In genomic region chr1:104932949-104933679, GRCh38 we compare ENCODE assay signal across 18 cellular contexts.
DNase-seq lines count a peak whose midpoint lies in the region; ATAC-seq and TF ChIP-seq lines count a peak whose summit lies in the region.
"Had no signal": no experiment of that assay in that cellular context is flagged by ENCODE, and none has a peak within 500 bp of the region (broad histone marks: within the 10 kb centered on the region; RNA-seq: fewer than 3 reads in every experiment).

No MANE protein-coding gene starts in this region.

- H3K27ac ChIP-seq in lower lobe of right lung (no peak overlapping the region), upper lobe of right lung (no peak overlapping the region)
- H3K27ac ChIP-seq: hepatocyte, testis had no signal

- intact Hi-C loops in lower lobe of right lung (cut with DNase I) (no loop called here), upper lobe of right lung (cut with DNase I) (no loop called here)

- peak; percentile 26 for ATAC-seq in GM18858 (IDR thresholded peaks at IDR 0.05; ENCODE audit: unreplicated experiment)
- peak; percentile 41 for ATAC-seq in HG02588 (IDR thresholded peaks at IDR 0.05; ENCODE audit: unreplicated experiment)
- ATAC-seq in lower lobe of right lung: peak; percentile 19 to 21
- no peak for ATAC-seq in upper lobe of right lung

- no peaks in the 10 kb centered on the region for H3K9me3 ChIP-seq in MG63
- H3K9me3 ChIP-seq in lower lobe of right lung: no peaks in the 10 kb centered on the region
- H3K9me3 ChIP-seq in upper lobe of right lung: no peaks in the 10 kb centered on the region
- H3K9me3 ChIP-seq: testis had no signal

- no peaks in the 10 kb centered on the region for H3K36me3 ChIP-seq in MG63
- no peaks in the 10 kb centered on the region for H3K36me3 ChIP-seq in lower lobe of right lung
- no peaks in the 10 kb centered on the region for H3K36me3 ChIP-seq in upper lobe of right lung

- DNase-seq in MG63 (peak; percentile 20), lower lobe of right lung (no peak), kidney tubule cell (ENCODE audit: low spot score) (no peak), hippocampal formation (lab: John Stamatoyannopoulos, UW) (no peak), upper lobe of right lung (no peak), NCI-H1930 (lab: John Stamatoyannopoulos, UW) (no peak)
- DNase-seq: activated CD4-positive, alpha-beta T cell treated with anti-CD3 and anti-CD28 coated beads, Interleukin-2, amount 10 ng/mL, durations not matched to agents 24 days and 14 days; activated naive CD8-positive, alpha-beta T cell treated with anti-CD3 and anti-CD28 coated beads, Interleukin-2, amount 10 ng/mL, durations not matched to agents 7 days and 5 days; activated T-cell treated with anti-CD3 and anti-CD28 coated beads, Interleukin-2, amount 50 U/mL, for 1 hour; kidney glomerular epithelial cell; NCI-H1417; NCI-H345; SHP77; stimulated activated CD4-positive, alpha-beta T cell treated with anti-CD3 and anti-CD28 coated beads, Interleukin-1b, Interleukin-23, amount 100 ng/mL, for 48 hours; testis had no signal

- H3K4me1 ChIP-seq in lower lobe of right lung: no peaks in the 10 kb centered on the region
- no peaks in the 10 kb centered on the region for H3K4me1 ChIP-seq in upper lobe of right lung
- H3K4me1 ChIP-seq: testis had no signal

- TF ChIP-seq CTCF in lower lobe of right lung (IDR thresholded peaks at IDR 0.05) (no peak), upper lobe of right lung (IDR thresholded peaks at IDR 0.05) (no peak)

- H3K27me3 ChIP-seq in MG63: no peaks in the 10 kb centered on the region
- no peaks in the 10 kb centered on the region for H3K27me3 ChIP-seq in lower lobe of right lung (ENCODE audit: low read depth)
- no peaks in the 10 kb centered on the region for H3K27me3 ChIP-seq in upper lobe of right lung
- H3K27me3 ChIP-seq: hepatocyte, testis had no signal

- H3K4me3 ChIP-seq in MG63: no peak overlapping the region
- no peak overlapping the region for H3K4me3 ChIP-seq in lower lobe of right lung
- no peak overlapping the region for H3K4me3 ChIP-seq in upper lobe of right lung
- H3K4me3 ChIP-seq: hepatocyte, testis had no signal
